In genomic region chr6:151180321-151180720, GRCh38 we compare ENCODE assay signal across 22 cellular contexts.
"Had no signal": no experiment of that assay in that cellular context is flagged by ENCODE, and none has a peak within 500 bp of the region (broad histone marks: within the 10 kb centered on the region; RNA-seq: fewer than 3 reads in every experiment).

No MANE protein-coding gene starts in this region.

- H3K27me3 ChIP-seq: breast epithelium, colonic mucosa, esophagus muscularis mucosa, ovary, upper lobe of left lung had no signal

- H3K4me3 ChIP-seq: breast epithelium, colonic mucosa, dorsolateral prefrontal cortex, esophagus muscularis mucosa, left ventricle myocardium inferior, ovary, prostate gland, upper lobe of left lung had no signal

- H3K4me1 Mint-ChIP-seq: central memory CD8-positive, alpha-beta T cell; naive thymus-derived CD4-positive, alpha-beta T cell had no signal

- DNase-seq: activated CD4-positive, alpha-beta memory T cell treated with anti-CD3 and anti-CD28 coated beads for 36 hours; activated CD4-positive, alpha-beta T cell treated with anti-CD3 and anti-CD28 coated beads for 48 hours; activated effector memory CD4-positive, alpha-beta T cell treated with Interleukin-2 at 50 U/mL for 16 hours; activated naive CD4-positive, alpha-beta T cell treated with anti-CD3 and anti-CD28 coated beads for 36 hours; activated naive CD8-positive, alpha-beta T cell treated with anti-CD3 and anti-CD28 coated beads, Interleukin-2, amount 10 ng/mL, durations not matched to agents 7 days and 5 days; activated T-cell treated with anti-CD3 and anti-CD28 coated beads, Interleukin-2, amount 50 U/mL, for 72 hours; amniotic stem cell; colonic mucosa; dorsolateral prefrontal cortex; effector memory CD8-positive, alpha-beta T cell; hippocampal formation; left ventricle myocardium inferior; naive thymus-derived CD4-positive, alpha-beta T cell; ovary; stimulated activated CD4-positive, alpha-beta T cell treated with anti-CD3 and anti-CD28 coated beads, Interleukin-2, amount 100 ng/mL, for 48 hours; stimulated activated CD8-positive, alpha-beta memory T cell treated with anti-CD3 and anti-CD28 coated beads, Interleukin-4, amount 100 ng/mL, for 48 hours; stimulated activated naive CD4-positive, alpha-beta T cell; upper lobe of left lung had no signal

- ATAC-seq: activated T-cell treated with anti-CD3 and anti-CD28 coated beads, Interleukin-2, amount 50 U/mL, for 72 hours; effector memory CD8-positive, alpha-beta T cell; naive thymus-derived CD4-positive, alpha-beta T cell had no signal

- H3K27ac ChIP-seq: breast epithelium, colonic mucosa, dorsolateral prefrontal cortex, esophagus muscularis mucosa, left ventricle myocardium inferior, ovary, prostate gland, upper lobe of left lung had no signal

- H3K4me1 ChIP-seq: breast epithelium, colonic mucosa, esophagus muscularis mucosa, left ventricle myocardium inferior, prostate gland, upper lobe of left lung had no signal

- H3K36me3 ChIP-seq: breast epithelium, colonic mucosa, esophagus muscularis mucosa, left ventricle myocardium inferior, ovary, prostate gland, upper lobe of left lung had no signal

- H3K9me3 Mint-ChIP-seq: activated naive CD8-positive, alpha-beta T cell treated with anti-CD3 and anti-CD28 coated beads, Interleukin-2, amount 10 ng/mL, durations not matched to agents 7 days and 5 days; activated T-cell treated with anti-CD3 and anti-CD28 coated beads, Interleukin-2, amount 50 U/mL, for 72 hours; central memory CD8-positive, alpha-beta T cell; effector memory CD8-positive, alpha-beta T cell had no signal

- H3K9me3 ChIP-seq: breast epithelium, colonic mucosa, esophagus muscularis mucosa, left ventricle myocardium inferior, ovary, prostate gland, upper lobe of left lung had no signal

- H3K4me3 Mint-ChIP-seq: activated CD4-positive, alpha-beta memory T cell treated with anti-CD3 and anti-CD28 coated beads for 36 hours; activated naive CD4-positive, alpha-beta T cell treated with anti-CD3 and anti-CD28 coated beads for 36 hours; activated naive CD8-positive, alpha-beta T cell treated with anti-CD3 and anti-CD28 coated beads, Interleukin-2, amount 10 ng/mL, durations not matched to agents 7 days and 5 days; activated T-cell treated with anti-CD3 and anti-CD28 coated beads, Interleukin-2, amount 50 U/mL, for 72 hours; central memory CD8-positive, alpha-beta T cell; effector memory CD8-positive, alpha-beta T cell; naive thymus-derived CD4-positive, alpha-beta T cell had no signal

- H3K27ac Mint-ChIP-seq: activated CD4-positive, alpha-beta memory T cell treated with anti-CD3 and anti-CD28 coated beads for 36 hours; activated naive CD4-positive, alpha-beta T cell treated with anti-CD3 and anti-CD28 coated beads for 36 hours; activated naive CD8-positive, alpha-beta T cell treated with anti-CD3 and anti-CD28 coated beads, Interleukin-2, amount 10 ng/mL, durations not matched to agents 7 days and 5 days; activated T-cell treated with anti-CD3 and anti-CD28 coated beads, Interleukin-2, amount 50 U/mL, for 72 hours; effector memory CD8-positive, alpha-beta T cell; naive thymus-derived CD4-positive, alpha-beta T cell had no signal
